ENCODE assay signal across 8 cellular contexts in genomic region chr18:49447810-49448745, GRCh38.
DNase-seq lines count a peak whose midpoint lies in the region; ATAC-seq and TF ChIP-seq lines count a peak whose summit lies in the region.

No MANE protein-coding gene starts in this region.

- no peak overlapping the region for H3K27ac ChIP-seq in 22Rv1

- ATAC-seq in GM18870 (IDR thresholded peaks at IDR 0.05; ENCODE audit: unreplicated experiment) (no peak), GM19324 (IDR thresholded peaks at IDR 0.05; ENCODE audit: low FRiP score, unreplicated experiment) (no peak)

- TF ChIP-seq CTCF in 22Rv1 (IDR thresholded peaks at IDR 0.05) (peak; percentile 79), GM12874 (IDR thresholded peaks at IDR 0.05; ENCODE audit: insufficient read depth, low read depth, low read length) (peak; percentile 56)

- DNase-seq in NCI-H345 (lab: John Stamatoyannopoulos, UW) (peak; percentile 70), globus pallidus (ENCODE audit: low spot score) (peak; percentile 26)
- DNase-seq in activated CD4-positive, alpha-beta T cell treated with anti-CD3 and anti-CD28 coated beads, Interleukin-2, amount 50 U/mL, for 1 hour, result peak; percentile 30
- DNase-seq in stimulated activated CD4-positive, alpha-beta T cell treated with anti-CD3 and anti-CD28 coated beads, Interleukin-12 subunit alpha, Interleukin-12 subunit beta, amount 100 ng/mL, for 4 hours, result peak; percentile 8

Comparison
In these comparisons a context has a peak if more than half of its experiments do, and no peak if none do; other contexts are left out.
1. DNase-seq: peak in every context shown above with its lines; median percentile 70 in NCI-H345; 30 in activated CD4-positive, alpha-beta T cell treated with anti-CD3 and anti-CD28 coated beads, Interleukin-2, amount 50 U/mL, for 1 hour; 26 in globus pallidus; 8 in stimulated activated CD4-positive, alpha-beta T cell treated with anti-CD3 and anti-CD28 coated beads, Interleukin-12 subunit alpha, Interleukin-12 subunit beta, amount 100 ng/mL, for 4 hours.